In genomic region chr13:99062593-99062992, GRCh38 we compare ENCODE assay signal across 8 cellular contexts.
DNase-seq lines count a peak whose midpoint lies in the region; ATAC-seq and TF ChIP-seq lines count a peak whose summit lies in the region.

No MANE protein-coding gene starts in this region.

- no peaks in the 10 kb centered on the region for H3K9me2 ChIP-seq in PC-3 (replicated peaks; ENCODE audit: low read length)

- H3K79me2 ChIP-seq in PC-3 (ENCODE audit: low read length), result peaks cover 50% of the 10 kb centered on the region
- H3K79me2 ChIP-seq in fibroblast of lung (ENCODE audit: control insufficient read depth, insufficient read depth, low read length), result no peaks in the 10 kb centered on the region

- peaks cover 5% of the 10 kb centered on the region; the same call in 1 of the 2 replicates for H3K9me3 ChIP-seq in PC-3 (ENCODE audit: low read length)
- no peaks in the 10 kb centered on the region for H3K9me3 ChIP-seq in fibroblast of lung (ENCODE audit: control insufficient read depth, insufficient read depth, low read depth, low read length)

- POLR2A ChIA-PET in PC-3 (lab: Charles Lee; ENCODE audit: unreplicated experiment), result no interaction called here

- H3K4me2 ChIP-seq in PC-3 (ENCODE audit: low read length), result peak overlapping the region; percentile 51
- peak overlapping the region; percentile 56 for H3K4me2 ChIP-seq in fibroblast of lung (ENCODE audit: extremely low read depth, insufficient read depth, low read length)

- H4K20me1 ChIP-seq in PC-3 (ENCODE audit: low read length), result no peaks in the 10 kb centered on the region
- H4K20me1 ChIP-seq in fibroblast of lung (ENCODE audit: control insufficient read depth, extremely low read depth, insufficient read depth, low read length), result no peaks in the 10 kb centered on the region

- H3K4me3 ChIP-seq in PC-3 (ENCODE audit: low read length) (no peak overlapping the region), fibroblast of lung (replicated peaks in 1 of 4; ENCODE audit: control extremely low read depth in 1 of 4, insufficient read depth in 1 of 4, low read depth in 3 of 4, low read length in 4 of 4) (peak overlapping the region in 1 of 4 experiments; percentile 22)

- H3K27me3 ChIP-seq in PC-3 (ENCODE audit: low read length) (no peaks in the 10 kb centered on the region), fibroblast of lung (ENCODE audit: control insufficient read depth, insufficient read depth, low read length) (no peaks in the 10 kb centered on the region)

- CTCF ChIA-PET in PC-3 (lab: Charles Lee), result no interaction called here

- H3K27ac ChIP-seq in PC-3 (ENCODE audit: low read length) (peak overlapping the region; percentile 22; the same call in 1 of the 2 replicates), fibroblast of lung (ENCODE audit: insufficient read depth, low read length) (no peak overlapping the region)

- H3K36me3 ChIP-seq in PC-3 (ENCODE audit: low read depth, low read length) (peaks cover 32% of the 10 kb centered on the region), fibroblast of lung (ENCODE audit: control insufficient read depth, insufficient read depth, low read length) (no peaks in the 10 kb centered on the region)

- BruUV-seq in PC-3 (replicated peaks; lab: Mats Ljungman, UMichigan), result no TSS peak

- H3F3A ChIP-seq in PC-3 (ENCODE audit: low read length, unreplicated experiment), result peaks cover 4% of the 10 kb centered on the region

- no peak for TF ChIP-seq CTCF in PC-3 (conservative IDR thresholded peaks at IDR 0.05; ENCODE audit: low read depth, low read length)
- TF ChIP-seq CTCF in fibroblast of lung (conservative IDR thresholded peaks at IDR 0.05 in 1 of 2, IDR thresholded peaks at IDR 0.05 in 1 of 2; ENCODE audit: low read depth in 1 of 2, low read length in 2 of 2), result no peak

- H2AFZ ChIP-seq in PC-3 (ENCODE audit: low read length) (no peak overlapping the region), fibroblast of lung (ENCODE audit: low read length) (peak overlapping the region; percentile 2)

- intact Hi-C loops in PC-3 (cut with micrococcal nuclease), result no loop called here

- H3K4me1 ChIP-seq in PC-3 (ENCODE audit: insufficient read depth, low read length) (peaks cover 22% of the 10 kb centered on the region), fibroblast of lung (ENCODE audit: control insufficient read depth, extremely low read depth, insufficient read depth, low read length) (peaks cover 5% of the 10 kb centered on the region)

- DNase-seq in DMS153 treated with DMSO at 0.1 percent for 48 hours (lab: John Stamatoyannopoulos, UW; ENCODE audit: unreplicated experiment) (peak; percentile 32), PC-3 (peak; percentile 62), fibroblast of lung (ENCODE audit: low read depth in 2 of 2) (peak; percentile 75 to 78), pulmonary artery endothelial cell (ENCODE audit: low read depth, low spot score) (peak; percentile 78), T-helper 9 cell (no peak)

- no peak overlapping the region for H3K9ac ChIP-seq in PC-3 (ENCODE audit: low read length)
- H3K9ac ChIP-seq in fibroblast of lung (ENCODE audit: insufficient read depth, low read length), result no peak overlapping the region

- ATAC-seq in PC-3 (peak; percentile 11; the same call in 1 of the 2 replicates), GM21786 (IDR thresholded peaks at IDR 0.05; ENCODE audit: unreplicated experiment) (no peak), HG02938 (IDR thresholded peaks at IDR 0.05; ENCODE audit: unreplicated experiment) (no peak), HG02870 (IDR thresholded peaks at IDR 0.05; ENCODE audit: unreplicated experiment) (no peak)
